In genomic region chr1:181112071-181112929, GRCh38 we compare ENCODE assay signal across 8 cellular contexts. TPM values are rescaled to one million over a fixed set of nuclear protein-coding genes. Genes with fewer than 3 reads are reported as not detected.
DNase-seq lines count a peak whose midpoint lies in the region; ATAC-seq and TF ChIP-seq lines count a peak whose summit lies in the region.

No MANE protein-coding gene starts in this region.

- H3K9me3 Mint-ChIP-seq in memory B cell = no peaks in the 10 kb centered on the region
- H3K9me3 Mint-ChIP-seq in activated naive CD4-positive, alpha-beta T cell treated with anti-CD3 and anti-CD28 coated beads, Interleukin-2, amount 10 ng/mL, durations not matched to agents 7 days and 5 days = no peaks in the 10 kb centered on the region

- H3K36me3 Mint-ChIP-seq in memory B cell = no peaks in the 10 kb centered on the region
- no peaks in the 10 kb centered on the region for H3K36me3 Mint-ChIP-seq in activated naive CD4-positive, alpha-beta T cell treated with anti-CD3 and anti-CD28 coated beads, Interleukin-2, amount 10 ng/mL, durations not matched to agents 7 days and 5 days

- H3K4me2 ChIP-seq in MM.1S (ENCODE audit: low read depth, low read length) = no peak overlapping the region

- H3K9me2 ChIP-seq in MM.1S (replicated peaks; ENCODE audit: insufficient read depth, low read length) = no peaks in the 10 kb centered on the region

- in situ Hi-C loops in ACHN (cut with HindIII; ENCODE audit: low pct_ligation_motif_present, low pct_unique_long_range_greater_than_20kb, low sequenced_read_pairs) = no loop called here

- peak overlapping the region; percentile 42 for H3K4me3 Mint-ChIP-seq in memory B cell
- no peak overlapping the region for H3K4me3 Mint-ChIP-seq in activated naive CD4-positive, alpha-beta T cell treated with anti-CD3 and anti-CD28 coated beads, Interleukin-2, amount 10 ng/mL, durations not matched to agents 7 days and 5 days

- peak; percentile 51 for ATAC-seq in memory B cell (ENCODE audit: low read depth)

- H3K27me3 ChIP-seq in MM.1S (replicated peaks; ENCODE audit: insufficient read depth, low read length) = peaks cover 3% of the 10 kb centered on the region

- H3K27me3 Mint-ChIP-seq in memory B cell = no peaks in the 10 kb centered on the region
- peaks cover 87% of the 10 kb centered on the region for H3K27me3 Mint-ChIP-seq in activated naive CD4-positive, alpha-beta T cell treated with anti-CD3 and anti-CD28 coated beads, Interleukin-2, amount 10 ng/mL, durations not matched to agents 7 days and 5 days

- H3K36me3 ChIP-seq in MM.1S (replicated peaks; ENCODE audit: insufficient read depth, low read length) = no peaks in the 10 kb centered on the region

- H3K4me1 ChIP-seq in MM.1S (ENCODE audit: low read length) = 0 out of 2 replicates have a peak, but pooled peaks cover 10% of the 10 kb centered on the region

- no peak overlapping the region for H3K27ac Mint-ChIP-seq in memory B cell
- no peak overlapping the region for H3K27ac Mint-ChIP-seq in activated naive CD4-positive, alpha-beta T cell treated with anti-CD3 and anti-CD28 coated beads, Interleukin-2, amount 10 ng/mL, durations not matched to agents 7 days and 5 days

- H2AFZ ChIP-seq in MM.1S (ENCODE audit: low read length) = no peak overlapping the region

- H4K20me1 ChIP-seq in MM.1S (ENCODE audit: insufficient read depth, low read length) = no peaks in the 10 kb centered on the region

- peak; percentile 94 for DNase-seq in ACHN
- DNase-seq in M059J (ENCODE audit: low read depth) = peak; percentile 100
- DNase-seq in brain pericyte (ENCODE audit: low read depth, low spot score) = peak; percentile 79
- no peak for DNase-seq in memory B cell (ENCODE audit: low spot score in 2 of 2)
- no peak for DNase-seq in MM.1S
- no peak for DNase-seq in activated T-cell treated with anti-CD3 and anti-CD28 coated beads for 4 hours
- no peak for DNase-seq in putamen (ENCODE audit: low spot score)
- DNase-seq in activated naive CD4-positive, alpha-beta T cell treated with anti-CD3 and anti-CD28 coated beads, Interleukin-2, amount 10 ng/mL, durations not matched to agents 7 days and 5 days = no peak

- no peak overlapping the region for H3K27ac ChIP-seq in MM.1S (ENCODE audit: low read length)

- CTCF ChIA-PET in activated naive CD4-positive, alpha-beta T cell treated with anti-CD3 and anti-CD28 coated beads, Interleukin-2, amount 10 ng/mL, durations not matched to agents 7 days and 5 days (lab: Charles Lee) = no interaction called here

- no peak overlapping the region for H3K9ac ChIP-seq in MM.1S (ENCODE audit: low read length)

- H3K4me3 ChIP-seq in MM.1S (ENCODE audit: low read length) = no peak overlapping the region

- no peaks in the 10 kb centered on the region for H3F3A ChIP-seq in MM.1S (ENCODE audit: insufficient read depth, low read length)

- H3K79me2 ChIP-seq in MM.1S (ENCODE audit: low read length) = no peaks in the 10 kb centered on the region

- H3K4me1 Mint-ChIP-seq in memory B cell = peaks cover 24% of the 10 kb centered on the region
- H3K4me1 Mint-ChIP-seq in activated naive CD4-positive, alpha-beta T cell treated with anti-CD3 and anti-CD28 coated beads, Interleukin-2, amount 10 ng/mL, durations not matched to agents 7 days and 5 days = peaks cover 17% of the 10 kb centered on the region

- no peak for TF ChIP-seq CTCF in MM.1S (IDR thresholded peaks at IDR 0.05; ENCODE audit: low read length)

- H3K9me3 ChIP-seq in MM.1S (replicated peaks; ENCODE audit: insufficient read depth, low read length) = no peaks in the 10 kb centered on the region

RNA-seq across cellular contexts. Expression of gene IER5, which starts 23.8 kb away (rescaled TPM):
- 25.6 and 28.0 TPM in 2 replicates for total RNA-seq in M059J (2014; rRNA removed; shearing (Covaris generic))

Comparison
In these comparisons a context has a peak if more than half of its experiments do, and no peak if none do; other contexts are left out.
1. DNase-seq: peak in ACHN (single experiment), M059J (single experiment) and brain pericyte (single experiment); none in memory B cell (0 of 2), MM.1S (single experiment), activated T-cell treated with anti-CD3 and anti-CD28 coated beads for 4 hours (single experiment), putamen (single experiment) and activated naive CD4-positive, alpha-beta T cell treated with anti-CD3 and anti-CD28 coated beads, Interleukin-2, amount 10 ng/mL, durations not matched to agents 7 days and 5 days (single experiment).